In genomic region chr7:95871078-95871848, GRCh38 we compare ENCODE assay signal across 8 cellular contexts.
DNase-seq lines count a peak whose midpoint lies in the region; ATAC-seq, FAIRE-seq and TF ChIP-seq lines count a peak whose summit lies in the region.

No MANE protein-coding gene starts in this region.

- no peak overlapping the region for H3K4me2 ChIP-seq in GM12878 (ENCODE audit: control insufficient read depth, insufficient read depth)

- H4K20me1 ChIP-seq in GM12878 (ENCODE audit: control insufficient read depth, insufficient read depth) = no peaks in the 10 kb centered on the region

- no peak overlapping the region for H3K4me3 ChIP-seq in GM12878
- H3K4me3 ChIP-seq in upper lobe of right lung = no peak overlapping the region

- H3K79me2 ChIP-seq in GM12878 (ENCODE audit: control insufficient read depth, insufficient read depth, low read length) = no peaks in the 10 kb centered on the region

- no peaks in the 10 kb centered on the region for H3K36me3 Mint-ChIP-seq in activated naive CD4-positive, alpha-beta T cell treated with anti-CD3 and anti-CD28 coated beads, Interleukin-2, amount 10 ng/mL, durations not matched to agents 7 days and 5 days

- DNase-seq in activated naive CD4-positive, alpha-beta T cell treated with anti-CD3 and anti-CD28 coated beads, Interleukin-2, amount 10 ng/mL, durations not matched to agents 7 days and 5 days = peak; percentile 24
- DNase-seq in activated naive CD4-positive, alpha-beta T cell treated with anti-CD3 and anti-CD28 coated beads, Interleukin-2, amount 50 U/mL, for 16 hours = no peak
- DNase-seq in NCI-H2227 treated with DMSO at 0.1 percent for 48 hours (lab: John Stamatoyannopoulos, UW) = peak; percentile 81
- no peak for DNase-seq in GM12878 (ENCODE audit: low read depth, low spot score)
- DNase-seq in upper lobe of right lung = no peak

- in situ Hi-C loops in GM12878 (cut with MboI) = loop anchor here (5.0 to 10.0 kb wide), 2 partner anchors 149 to 356 kb away; no protein-coding TSS in a partner anchor

- H3K27me3 ChIP-seq in GM12878 (replicated peaks in 1 of 2; ENCODE audit: control insufficient read depth in 2 of 2, insufficient read depth in 2 of 2, low read length in 1 of 2) (no peaks in the 10 kb centered on the region), upper lobe of right lung (no peaks in the 10 kb centered on the region)

- TF ChIP-seq RAD21 in GM12878 (IDR thresholded peaks at IDR 0.05; ENCODE audit: insufficient read depth, low read depth, low read length) = peak; percentile 70

- H3K9me3 Mint-ChIP-seq in activated naive CD4-positive, alpha-beta T cell treated with anti-CD3 and anti-CD28 coated beads, Interleukin-2, amount 10 ng/mL, durations not matched to agents 7 days and 5 days = no peaks in the 10 kb centered on the region

- H3K4me3 Mint-ChIP-seq in activated naive CD4-positive, alpha-beta T cell treated with anti-CD3 and anti-CD28 coated beads, Interleukin-2, amount 10 ng/mL, durations not matched to agents 7 days and 5 days = no peak overlapping the region

- no peak overlapping the region for H3K27ac Mint-ChIP-seq in activated naive CD4-positive, alpha-beta T cell treated with anti-CD3 and anti-CD28 coated beads, Interleukin-2, amount 10 ng/mL, durations not matched to agents 7 days and 5 days

- H3K4me1 ChIP-seq in GM12878 (ENCODE audit: control insufficient read depth, insufficient read depth, low read length) (no peaks in the 10 kb centered on the region), upper lobe of right lung (no peaks in the 10 kb centered on the region)

- TF ChIP-seq EP300 in GM12878 (IDR thresholded peaks at IDR 0.05; ENCODE audit: borderline replicate concordance in 1 of 2, control insufficient read depth in 1 of 2, low read depth in 2 of 2, low read length in 2 of 2) = no peak

- RAD21 ChIA-PET in GM12878 (lab: Charles Lee; ENCODE audit: unreplicated experiment) = interaction anchor here (0.6 to 6.6 kb wide), 28 partner anchors 9 to 395 kb away, joined by 3 to 183 read pairs (median 6); partner anchors contain the start of gene DYNC1I1

- CTCF ChIA-PET in activated naive CD4-positive, alpha-beta T cell treated with anti-CD3 and anti-CD28 coated beads, Interleukin-2, amount 10 ng/mL, durations not matched to agents 7 days and 5 days (lab: Charles Lee) = interaction anchor here (0.8 to 2.3 kb wide), 5 partner anchors 10 to 362 kb away, joined by 3 to 14 read pairs (median 5); no protein-coding TSS in a partner anchor
- CTCF ChIA-PET in GM12878 (lab: Yijun Ruan, JAX) = interaction anchor here (0.6 to 16.1 kb wide), 53 partner anchors 8 to 1156 kb away, joined by 3 to 421 read pairs (median 4); no protein-coding TSS in a partner anchor

- TF ChIP-seq CTCF in GM12878 (IDR thresholded peaks at IDR 0.05 in 2 of 3, conservative IDR thresholded peaks at IDR 0.05 in 1 of 3; ENCODE audit: control insufficient read depth in 2 of 3, extremely low read depth in 1 of 3, insufficient read depth in 1 of 3, low read depth in 3 of 3, low read length in 3 of 3) (peak; percentile 55 to 77 (median 63)), upper lobe of right lung (IDR thresholded peaks at IDR 0.05) (peak; percentile 63)

- no peak overlapping the region for H2AFZ ChIP-seq in GM12878 (ENCODE audit: control insufficient read depth, low read depth, low read length)

- H3K9me3 ChIP-seq in GM12878 (replicated peaks; ENCODE audit: control insufficient read depth, insufficient read depth, low read length) = no peaks in the 10 kb centered on the region
- H3K9me3 ChIP-seq in upper lobe of right lung = no peaks in the 10 kb centered on the region

- intact Hi-C loops in GM12878 (cut with micrococcal nuclease; ENCODE audit: unreplicated experiment) (loop anchor here (1.0 to 5.0 kb wide), 4 partner anchors 76 to 339 kb away; no protein-coding TSS in a partner anchor), upper lobe of right lung (cut with DNase I) (loop anchor here (10.0 kb wide), 1 partner anchor 136 kb away; no protein-coding TSS in a partner anchor)

- H3K27ac ChIP-seq in GM12878 (ENCODE audit: control insufficient read depth, insufficient read depth) (no peak overlapping the region), upper lobe of right lung (no peak overlapping the region)

- no peaks in the 10 kb centered on the region for H3K27me3 Mint-ChIP-seq in activated naive CD4-positive, alpha-beta T cell treated with anti-CD3 and anti-CD28 coated beads, Interleukin-2, amount 10 ng/mL, durations not matched to agents 7 days and 5 days

- no TSS peak for BruUV-seq in GM12878 (replicated peaks; lab: Mats Ljungman, UMichigan)

- SMC1A ChIA-PET in GM12878 (lab: Charles Lee; ENCODE audit: uncharacterized antibody, unreplicated experiment) = interaction anchor here (0.6 to 9.4 kb wide), 31 partner anchors 8 to 1422 kb away, joined by 3 to 176 read pairs (median 5); partner anchors contain the start of gene DYNC1I1

- ATAC-seq in HG03159 (IDR thresholded peaks at IDR 0.05; ENCODE audit: unreplicated experiment) (peak; percentile 48), GM12878 (peak; percentile 69), upper lobe of right lung (peak; percentile 74), HG03097 (IDR thresholded peaks at IDR 0.05; ENCODE audit: low FRiP score, unreplicated experiment) (no peak)

- no peak for TF ChIP-seq POLR2A in GM12878 (IDR thresholded peaks at IDR 0.05; ENCODE audit: low read depth, low read length)

- H3K9ac ChIP-seq in GM12878 (ENCODE audit: control insufficient read depth, insufficient read depth, low read length) = no peak overlapping the region

- WGBS in GM12878 (ENCODE audit: insufficient coverage, insufficient replicate concordance, low lambda C conversion rate, missing lambda C conversion rate) = 13% methylated on average over 6 of the region's 6 CpGs

- no peak for FAIRE-seq in GM12878 (lab: Jason Lieb, UNC)
- FAIRE-seq in islet of Langerhans (lab: Jason Lieb, UNC) = peak; percentile 91

- POLR2A ChIA-PET in GM12878 (lab: Charles Lee) = interaction anchor here (0.5 to 0.9 kb wide), 2 partner anchors 83 to 148 kb away, joined by 3 read pairs; no protein-coding TSS in a partner anchor

- no peaks in the 10 kb centered on the region for H3K36me3 ChIP-seq in GM12878 (ENCODE audit: control insufficient read depth in 2 of 2, insufficient read depth in 2 of 2, low read length in 1 of 2)
- H3K36me3 ChIP-seq in upper lobe of right lung = no peaks in the 10 kb centered on the region

- H3K4me1 Mint-ChIP-seq in activated naive CD4-positive, alpha-beta T cell treated with anti-CD3 and anti-CD28 coated beads, Interleukin-2, amount 10 ng/mL, durations not matched to agents 7 days and 5 days = no peaks in the 10 kb centered on the region

TF ChIP-seq in GM12878, 131 proteins besides CTCF, POLR2A, EP300 and RAD21:
- TF ChIP-seq YY1 (IDR thresholded peaks at IDR 0.05; ENCODE audit: low read depth, low read length) (0 out of 2 replicates have a peak, but pooled peaks have one; percentile 21), YBX1 (IDR thresholded peaks at IDR 0.05) (no peak), SPI1 (IDR thresholded peaks at IDR 0.05; ENCODE audit: borderline replicate concordance, insufficient read depth, low read depth, low read length) (no peak), ZBED1 (IDR thresholded peaks at IDR 0.05; ENCODE audit: borderline replicate concordance) (no peak), NFXL1 (IDR thresholded peaks at IDR 0.05; ENCODE audit: borderline replicate concordance) (no peak), SMC3 (IDR thresholded peaks at IDR 0.05; ENCODE audit: borderline replicate concordance, low read length) (peak; percentile 79)

Comparison
In these comparisons a context has a peak if more than half of its experiments do, and no peak if none do; other contexts are left out.
1. DNase-seq: peak in activated naive CD4-positive, alpha-beta T cell treated with anti-CD3 and anti-CD28 coated beads, Interleukin-2, amount 10 ng/mL, durations not matched to agents 7 days and 5 days (single experiment) and NCI-H2227 treated with DMSO at 0.1 percent for 48 hours (single experiment); none in activated naive CD4-positive, alpha-beta T cell treated with anti-CD3 and anti-CD28 coated beads, Interleukin-2, amount 50 U/mL, for 16 hours (single experiment), GM12878 (single experiment) and upper lobe of right lung (single experiment).